In the genomic region with DNA sequence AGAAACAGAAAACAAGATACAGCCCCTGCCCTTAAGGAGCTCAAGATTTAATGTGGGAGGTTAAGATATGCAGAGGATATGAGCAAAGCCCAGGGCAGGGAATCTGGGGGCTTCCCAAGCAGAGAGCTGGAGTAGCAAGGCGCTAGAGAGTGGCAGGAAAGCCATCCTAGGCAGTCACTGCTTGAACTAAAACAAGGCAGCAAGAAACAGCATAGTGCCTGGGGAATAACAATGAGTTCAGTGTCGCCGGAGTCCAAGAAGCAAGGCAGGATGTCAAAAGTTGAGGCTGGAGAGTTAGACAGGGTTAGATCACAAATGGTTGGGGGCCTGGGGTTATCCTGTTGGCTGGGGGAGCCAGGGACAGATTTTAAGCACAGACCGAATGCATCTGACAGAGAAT, we compare ENCODE assay signal across 1 cellular context.
TF ChIP-seq lines count a peak whose summit lies in the region.

No MANE protein-coding gene starts in this region.

TF ChIP-seq in WTC11, 78 proteins besides CTCF, POLR2A, EP300 and RAD21 (continued from another document):
- TF ChIP-seq, protein P1, sequence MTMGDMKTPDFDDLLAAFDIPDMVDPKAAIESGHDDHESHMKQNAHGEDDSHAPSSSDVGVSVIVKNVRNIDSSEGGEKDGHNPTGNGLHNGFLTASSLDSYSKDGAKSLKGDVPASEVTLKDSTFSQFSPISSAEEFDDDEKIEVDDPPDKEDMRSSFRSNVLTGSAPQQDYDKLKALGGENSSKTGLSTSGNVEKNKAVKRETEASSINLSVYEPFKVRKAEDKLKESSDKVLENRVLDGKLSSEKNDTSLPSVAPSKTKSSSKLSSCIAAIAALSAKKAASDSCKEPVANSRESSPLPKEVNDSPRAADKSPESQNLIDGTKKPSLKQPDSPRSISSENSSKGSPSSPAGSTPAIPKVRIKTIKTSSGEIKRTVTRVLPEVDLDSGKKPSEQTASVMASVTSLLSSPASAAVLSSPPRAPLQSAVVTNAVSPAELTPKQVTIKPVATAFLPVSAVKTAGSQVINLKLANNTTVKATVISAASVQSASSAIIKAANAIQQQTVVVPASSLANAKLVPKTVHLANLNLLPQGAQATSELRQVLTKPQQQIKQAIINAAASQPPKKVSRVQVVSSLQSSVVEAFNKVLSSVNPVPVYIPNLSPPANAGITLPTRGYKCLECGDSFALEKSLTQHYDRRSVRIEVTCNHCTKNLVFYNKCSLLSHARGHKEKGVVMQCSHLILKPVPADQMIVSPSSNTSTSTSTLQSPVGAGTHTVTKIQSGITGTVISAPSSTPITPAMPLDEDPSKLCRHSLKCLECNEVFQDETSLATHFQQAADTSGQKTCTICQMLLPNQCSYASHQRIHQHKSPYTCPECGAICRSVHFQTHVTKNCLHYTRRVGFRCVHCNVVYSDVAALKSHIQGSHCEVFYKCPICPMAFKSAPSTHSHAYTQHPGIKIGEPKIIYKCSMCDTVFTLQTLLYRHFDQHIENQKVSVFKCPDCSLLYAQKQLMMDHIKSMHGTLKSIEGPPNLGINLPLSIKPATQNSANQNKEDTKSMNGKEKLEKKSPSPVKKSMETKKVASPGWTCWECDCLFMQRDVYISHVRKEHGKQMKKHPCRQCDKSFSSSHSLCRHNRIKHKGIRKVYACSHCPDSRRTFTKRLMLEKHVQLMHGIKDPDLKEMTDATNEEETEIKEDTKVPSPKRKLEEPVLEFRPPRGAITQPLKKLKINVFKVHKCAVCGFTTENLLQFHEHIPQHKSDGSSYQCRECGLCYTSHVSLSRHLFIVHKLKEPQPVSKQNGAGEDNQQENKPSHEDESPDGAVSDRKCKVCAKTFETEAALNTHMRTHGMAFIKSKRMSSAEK (CRISPR knock-in tag; IDR thresholded peaks at IDR 0.05; ENCODE audit: borderline replicate concordance), result no peak
